8 cellular contexts compared by ENCODE assay signal in genomic region chr4:121096629-121097028, GRCh38. TPM values are rescaled to one million over a fixed set of nuclear protein-coding genes. Genes with fewer than 3 reads are reported as not detected.
DNase-seq lines count a peak whose midpoint lies in the region; ATAC-seq and TF ChIP-seq lines count a peak whose summit lies in the region.

No MANE protein-coding gene starts in this region.

- H2BK20ac ChIP-seq in H9 (ENCODE audit: low read depth, low read length, poor library complexity, severe bottlenecking): no peak overlapping the region

- H3K18ac ChIP-seq in H9 (ENCODE audit: insufficient read length, low read depth, low read length): no peak overlapping the region

- H3K27me3 ChIP-seq in A673 (replicated peaks; ENCODE audit: insufficient read depth, low read depth, low read length, poor library complexity) (no peaks in the 10 kb centered on the region), H9 (ENCODE audit: insufficient read depth, low read length) (no peaks in the 10 kb centered on the region), tibial nerve (no peaks in the 10 kb centered on the region)

- H3K4me1 Mint-ChIP-seq in H9: no peaks in the 10 kb centered on the region
- H3K4me1 Mint-ChIP-seq in activated T-helper 17 cell treated with anti-CD3 and anti-CD28 coated beads, Interleukin-2, amount 50 U/mL, for 72 hours: no peaks in the 10 kb centered on the region

- no peak overlapping the region for H2BK15ac ChIP-seq in H9 (ENCODE audit: low read depth, low read length)

- peak; percentile 53; the same call in 1 of the 3 replicates for ATAC-seq in SK-N-SH treated with all-trans-retinoic acid at 6 μM for 48 hours
- no peak for ATAC-seq in HG02759 (IDR thresholded peaks at IDR 0.05; ENCODE audit: unreplicated experiment)
- no peak for ATAC-seq in activated T-helper 17 cell treated with anti-CD3 and anti-CD28 coated beads, Interleukin-2, amount 50 U/mL, for 72 hours (replicated peaks)
- no peak for ATAC-seq in GM21576 (IDR thresholded peaks at IDR 0.05; ENCODE audit: unreplicated experiment)

- no peak overlapping the region for H2AK5ac ChIP-seq in H9 (ENCODE audit: insufficient read length, low read length)

- H3K79me1 ChIP-seq in H9 (ENCODE audit: insufficient read depth, low read depth, low read length, poor library complexity, severe bottlenecking): no peaks in the 10 kb centered on the region

- no peak overlapping the region for H3K9ac ChIP-seq in H9 (ENCODE audit: extremely low read depth, insufficient read length, low read length)

- H2BK12ac ChIP-seq in H9 (ENCODE audit: insufficient read length, low read depth, low read length): no peak overlapping the region

- no peak overlapping the region for H3K56ac ChIP-seq in H9 (ENCODE audit: insufficient read length, low read depth, low read length)

- H3K36me3 Mint-ChIP-seq in H9 (ENCODE audit: insufficient read depth in 1 of 3, low read depth in 3 of 3): no peaks in the 10 kb centered on the region
- no peaks in the 10 kb centered on the region for H3K36me3 Mint-ChIP-seq in activated T-helper 17 cell treated with anti-CD3 and anti-CD28 coated beads, Interleukin-2, amount 50 U/mL, for 72 hours (ENCODE audit: low read depth)

- no peaks in the 10 kb centered on the region for H4K20me1 ChIP-seq in H9 (ENCODE audit: control insufficient read depth, insufficient read depth, insufficient read length)

- no peak for TF ChIP-seq POLR2A in tibial nerve (IDR thresholded peaks at IDR 0.05)

- no peak for TF ChIP-seq EP300 in tibial nerve (IDR thresholded peaks at IDR 0.05)

- intact Hi-C loops in A673 (cut with micrococcal nuclease; ENCODE audit: unreplicated experiment): loop anchor here (2.0 to 5.0 kb wide), 3 partner anchors 378 to 1024 kb away; no protein-coding TSS in a partner anchor

- no peak overlapping the region for H2AFZ ChIP-seq in H9 (ENCODE audit: low read length)

- H3K27me3 Mint-ChIP-seq in H9 (ENCODE audit: low read depth): no peaks in the 10 kb centered on the region
- no peaks in the 10 kb centered on the region for H3K27me3 Mint-ChIP-seq in activated T-helper 17 cell treated with anti-CD3 and anti-CD28 coated beads, Interleukin-2, amount 50 U/mL, for 72 hours

- POLR2A ChIA-PET in A673 (lab: Charles Lee; ENCODE audit: low non-redundant PET): no interaction called here

- no peaks in the 10 kb centered on the region for H3K9me3 Mint-ChIP-seq in H9
- H3K9me3 Mint-ChIP-seq in activated T-helper 17 cell treated with anti-CD3 and anti-CD28 coated beads, Interleukin-2, amount 50 U/mL, for 72 hours: no peaks in the 10 kb centered on the region

- peak; percentile 70 for DNase-seq in A673 (ENCODE audit: low spot score)
- DNase-seq in H9: no peak
- peak; percentile 19 for DNase-seq in globus pallidus (ENCODE audit: low spot score)
- no peak for DNase-seq in tibial nerve (ENCODE audit: low spot score in 2 of 2)

- peak; percentile 66 for TF ChIP-seq CTCF in A673 (conservative IDR thresholded peaks at IDR 0.05; ENCODE audit: low read depth, low read length)
- peak; percentile 75 for TF ChIP-seq CTCF in H9 (conservative IDR thresholded peaks at IDR 0.05)
- peak; percentile 36 to 55 (median 54) for TF ChIP-seq CTCF in tibial nerve (IDR thresholded peaks at IDR 0.05)

- H3K4me2 ChIP-seq in H9 (ENCODE audit: insufficient read depth, insufficient read length, low read length): no peak overlapping the region

- no TSS peak for BruUV-seq in A673 (replicated peaks; lab: Mats Ljungman, UMichigan)

- no peak overlapping the region for H3K27ac ChIP-seq in A673 (ENCODE audit: low read depth, low read length, poor library complexity, severe bottlenecking)
- no peak overlapping the region for H3K27ac ChIP-seq in H9 (ENCODE audit: insufficient read length, low read depth, low read length)
- H3K27ac ChIP-seq in tibial nerve: no peak overlapping the region

- WGBS in H9 (ENCODE audit: extremely low coverage, insufficient read length, low lambda C conversion rate): no CpG with 5 or more reads among the region's 2 CpGs
- 17 to 18% methylated on average over 2 of the region's 2 CpGs for WGBS in tibial nerve, 2 donors

- H3K4me3 ChIP-seq in A673 (ENCODE audit: low read depth, low read length, poor library complexity, severe bottlenecking): no peak overlapping the region
- no peak overlapping the region for H3K4me3 ChIP-seq in tibial nerve

- H2BK120ac ChIP-seq in H9 (ENCODE audit: low read depth, low read length, poor library complexity, severe bottlenecking): no peak overlapping the region

- no peak overlapping the region for H2BK5ac ChIP-seq in H9 (ENCODE audit: insufficient read length, low read length)

- no peak overlapping the region for H3K4ac ChIP-seq in H9 (ENCODE audit: low read depth, low read length)

- H3K4me1 ChIP-seq in A673 (ENCODE audit: insufficient read depth, low read length, poor library complexity, severe bottlenecking) (no peaks in the 10 kb centered on the region), H9 (ENCODE audit: insufficient read depth, low read length) (no peaks in the 10 kb centered on the region), tibial nerve (no peaks in the 10 kb centered on the region)

- no peaks in the 10 kb centered on the region for H3K23me2 ChIP-seq in H9 (ENCODE audit: insufficient read length, low read depth, low read length, poor library complexity, severe bottlenecking)

- no peak overlapping the region for H3K23ac ChIP-seq in H9 (ENCODE audit: insufficient read length, low read depth, low read length)

- H3K4me3 Mint-ChIP-seq in H9: no peak overlapping the region
- H3K4me3 Mint-ChIP-seq in activated T-helper 17 cell treated with anti-CD3 and anti-CD28 coated beads, Interleukin-2, amount 50 U/mL, for 72 hours: no peak overlapping the region

- no peak overlapping the region for H4K8ac ChIP-seq in H9 (replicated peaks; ENCODE audit: insufficient read length, low read depth, low read length)

- H3K27ac Mint-ChIP-seq in H9: no peak overlapping the region
- no peak overlapping the region for H3K27ac Mint-ChIP-seq in activated T-helper 17 cell treated with anti-CD3 and anti-CD28 coated beads, Interleukin-2, amount 50 U/mL, for 72 hours

- H4K5ac ChIP-seq in H9 (ENCODE audit: insufficient read length, low read depth, low read length): no peak overlapping the region

- H3K36me3 ChIP-seq in A673 (ENCODE audit: insufficient read depth, low read length, poor library complexity, severe bottlenecking) (no peaks in the 10 kb centered on the region), tibial nerve (no peaks in the 10 kb centered on the region)

- H3K9me3 ChIP-seq in A673 (ENCODE audit: low read depth, low read length, poor library complexity, severe bottlenecking) (no peaks in the 10 kb centered on the region), H9 (ENCODE audit: control insufficient read depth, low read depth, low read length) (no peaks in the 10 kb centered on the region), tibial nerve (no peaks in the 10 kb centered on the region)

- CTCF ChIA-PET in A673 (lab: Charles Lee): no interaction called here

- H3K14ac ChIP-seq in H9 (ENCODE audit: insufficient read depth, low read length): no peak overlapping the region

- no peak overlapping the region for H4K91ac ChIP-seq in H9 (ENCODE audit: insufficient read length, low read depth, low read length)

- H3K79me2 ChIP-seq in H9 (ENCODE audit: insufficient read depth, low read length): no peaks in the 10 kb centered on the region

- H3T11ph ChIP-seq in H9 (ENCODE audit: low read length): no peak overlapping the region

TF ChIP-seq in SK-N-SH treated with all-trans-retinoic acid at 6 μM for 48 hours, 23 proteins besides CTCF, POLR2A, EP300 and RAD21 (continues in another document):
- TF ChIP-seq ZC3H10 (CRISPR knock-in tag; IDR thresholded peaks at IDR 0.05): no peak
- TF ChIP-seq ISL1 (CRISPR knock-in tag; IDR thresholded peaks at IDR 0.05): no peak
- TF ChIP-seq POU6F1 (CRISPR knock-in tag; IDR thresholded peaks at IDR 0.05; ENCODE audit: borderline replicate concordance, low read depth): no peak
- no peak for TF ChIP-seq TOX (CRISPR knock-in tag; IDR thresholded peaks at IDR 0.05; ENCODE audit: borderline replicate concordance)
- TF ChIP-seq OSR1 (CRISPR knock-in tag; IDR thresholded peaks at IDR 0.05): no peak
- TF ChIP-seq CSRNP3 (CRISPR knock-in tag; IDR thresholded peaks at IDR 0.05): no peak
- no peak for TF ChIP-seq ARNTL (CRISPR knock-in tag; IDR thresholded peaks at IDR 0.05; ENCODE audit: borderline replicate concordance, low read depth)
- TF ChIP-seq SNAI2 (CRISPR knock-in tag; IDR thresholded peaks at IDR 0.05): no peak
- TF ChIP-seq ZNF70 (CRISPR knock-in tag; IDR thresholded peaks at IDR 0.05): no peak
- TF ChIP-seq ZFP3 (CRISPR knock-in tag; IDR thresholded peaks at IDR 0.05): no peak

RNA-seq across cellular contexts. Expression of gene NDNF, which starts 24.3 kb away (rescaled TPM):
- total RNA-seq in A673 (2021) (10.6 and 12.1 TPM in 2 replicates), H9 (2021) (0.15 and 0.17 TPM in 2 replicates), tibial nerve (10 to 100 TPM in 1 of 4 donors, 1 to 10 TPM in 3; 2.4 to 10.6 (median 7.8) TPM)
- total RNA-seq in activated T-helper 17 cell treated with anti-CD3 and anti-CD28 coated beads, Interleukin-2, amount 50 U/mL, for 72 hours: 1 to 10 TPM in 1 of 2 donors, under 1 TPM in 1; 0.13 to 2.5 TPM

Comparison
In these comparisons a context has a peak if more than half of its experiments do, and no peak if none do; other contexts are left out.
1. DNase-seq: peak in A673 (single experiment) and globus pallidus (single experiment); none in H9 (single experiment) and tibial nerve (0 of 2).
2. Peak in every context shown above with its lines, with median percentiles within 50 percentile points of each other: CTCF ChIP-seq.